In the genomic region with DNA sequence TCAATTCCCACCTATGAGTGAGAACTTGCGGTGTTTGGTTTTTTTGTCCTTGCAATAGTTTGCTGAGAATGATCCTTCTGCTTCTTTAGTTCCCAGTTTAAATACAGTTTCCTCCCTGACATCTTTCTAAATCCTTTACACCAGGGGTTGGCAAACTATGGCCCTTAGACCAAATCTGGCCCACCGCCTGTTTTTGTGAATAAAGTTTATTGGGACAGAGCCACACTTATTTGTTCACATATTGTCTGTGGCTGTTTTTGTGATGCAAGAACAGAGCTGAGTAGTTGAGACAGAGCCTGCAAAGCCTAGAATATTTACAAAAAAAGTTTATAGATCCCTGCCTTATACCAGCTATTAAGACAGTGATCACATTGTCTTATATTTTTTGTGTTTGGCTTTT, we compare ENCODE assay signal across 31 cellular contexts. TPM values are rescaled to one million over a fixed set of nuclear protein-coding genes. Genes with fewer than 3 reads are reported as not detected.
"Had no signal": no experiment of that assay in that cellular context is flagged by ENCODE, and none has a peak within 500 bp of the region (broad histone marks: within the 10 kb centered on the region; RNA-seq: fewer than 3 reads in every experiment).

No MANE protein-coding gene starts in this region.

- ATAC-seq: effector memory CD8-positive, alpha-beta T cell; foreskin keratinocyte; left ventricle myocardium superior; lower lobe of right lung; mucosa of descending colon; natural killer cell treated with Interleukin-12 subunit alpha and Interleukin-12 subunit beta and Interleukin-15 and Interleukin-18, amount 100 ng/mL, for 72 hours; pancreas; right cardiac atrium; stimulated activated memory B cell treated with anti-CD40 and anti-IgM and Interleukin-4, amounts not matched to agents 10 μg/mL and 1 μg/mL and 100 μg/mL, for 72 hours; stimulated activated naive CD8-positive, alpha-beta T cell treated with anti-CD3 and anti-CD28 coated beads, Interleukin-15, Interleukin-2, amounts not matched to agents 100 U/mL and 50 U/mL, for 24 hours had no signal

- H3K4me3 ChIP-seq: esophagus squamous epithelium, lower lobe of right lung, mucosa of descending colon, pancreas, prostate gland, sigmoid colon, testis, tibial artery had no signal

- H3K4me1 Mint-ChIP-seq: neural crest cell had no signal

- DNase-seq: cerebellar nuclear complex; cortex of kidney; effector memory CD8-positive, alpha-beta T cell; erythroblast; esophagus squamous epithelium; foreskin keratinocyte; left ventricle myocardium superior; lower lobe of right lung; mucosa of descending colon; naive B cell; pancreas; right cardiac atrium; sigmoid colon; stimulated activated CD4-positive, alpha-beta T cell treated with anti-CD3 and anti-CD28 coated beads, Interleukin-2, amount 100 ng/mL, for 24 hours; stimulated activated CD4-positive, alpha-beta T cell treated with anti-CD3 and anti-CD28 coated beads, Interleukin-4, amount 100 ng/mL, for 4 hours; stimulated activated naive CD8-positive, alpha-beta T cell treated with anti-CD3 and anti-CD28 coated beads, Interleukin-15, Interleukin-2, amounts not matched to agents 100 U/mL and 50 U/mL, for 24 hours; testis; tibial artery had no signal

- H3K27me3 Mint-ChIP-seq: stimulated activated memory B cell treated with anti-CD40 and anti-IgM and Interleukin-4, amounts not matched to agents 10 μg/mL and 1 μg/mL and 100 μg/mL, for 72 hours; type B pancreatic cell had no signal

- H3K4me3 Mint-ChIP-seq: effector memory CD8-positive, alpha-beta T cell; memory B cell; naive B cell; natural killer cell treated with Interleukin-12 subunit alpha and Interleukin-12 subunit beta and Interleukin-15 and Interleukin-18, amount 100 ng/mL, for 72 hours; neural crest cell; stimulated activated memory B cell treated with anti-CD40 and anti-IgM and Interleukin-4, amounts not matched to agents 10 μg/mL and 1 μg/mL and 100 μg/mL, for 72 hours; type B pancreatic cell had no signal

- H3K9me3 ChIP-seq: esophagus squamous epithelium, lower lobe of right lung, mucosa of descending colon, neutrophil, pancreas, prostate gland, sigmoid colon, testis, tibial artery had no signal

- H3K27ac Mint-ChIP-seq: effector memory CD8-positive, alpha-beta T cell; memory B cell; naive B cell; natural killer cell treated with Interleukin-12 subunit alpha and Interleukin-12 subunit beta and Interleukin-15 and Interleukin-18, amount 100 ng/mL, for 72 hours; stimulated activated memory B cell treated with anti-CD40 and anti-IgM and Interleukin-4, amounts not matched to agents 10 μg/mL and 1 μg/mL and 100 μg/mL, for 72 hours; type B pancreatic cell had no signal

- H3K27ac ChIP-seq: esophagus squamous epithelium, foreskin keratinocyte, lower lobe of right lung, neutrophil, pancreas, prostate gland, sigmoid colon, testis, tibial artery had no signal

- H3K4me1 ChIP-seq: esophagus squamous epithelium, foreskin keratinocyte, lower lobe of right lung, pancreas, prostate gland, sigmoid colon, testis, tibial artery had no signal

- H3K36me3 Mint-ChIP-seq: naive B cell; natural killer cell treated with Interleukin-12 subunit alpha and Interleukin-12 subunit beta and Interleukin-15 and Interleukin-18, amount 100 ng/mL, for 72 hours; stimulated activated memory B cell treated with anti-CD40 and anti-IgM and Interleukin-4, amounts not matched to agents 10 μg/mL and 1 μg/mL and 100 μg/mL, for 72 hours; type B pancreatic cell had no signal

- H3K27me3 ChIP-seq: esophagus squamous epithelium, foreskin keratinocyte, pancreas, sigmoid colon, testis, tibial artery had no signal

- H3K36me3 ChIP-seq: esophagus squamous epithelium, lower lobe of right lung, neutrophil, pancreas, prostate gland, sigmoid colon, tibial artery had no signal

RNA-seq across cellular contexts. Expression of gene SERPINA10, which starts 53.7 kb away (rescaled TPM):
- total RNA-seq: dermis microvascular lymphatic vessel endothelial cell; esophagus squamous epithelium; foreskin keratinocyte; glomerular endothelial cell; left ventricle myocardium superior; lower lobe of right lung; natural killer cell treated with Interleukin-12 subunit alpha and Interleukin-12 subunit beta and Interleukin-15 and Interleukin-18, amount 100 ng/mL, for 72 hours; neural crest cell; omental fat pad; prostate gland; renal cortical epithelial cell; right cardiac atrium; sigmoid colon; skeletal muscle tissue; testis; urinary bladder had no signal
